ENCODE assay signal across 17 cellular contexts in genomic region chr17:17025621-17026020, GRCh38. TPM values are rescaled to one million over a fixed set of nuclear protein-coding genes. Genes with fewer than 3 reads are reported as not detected.
"Had no signal": no experiment of that assay in that cellular context is flagged by ENCODE, and none has a peak within 500 bp of the region (broad histone marks: within the 10 kb centered on the region; RNA-seq: fewer than 3 reads in every experiment).

No MANE protein-coding gene starts in this region.

- H3K4me3 ChIP-seq: smooth muscle cell, tibial nerve had no signal

- H3K9me3 ChIP-seq: neutrophil, tibial nerve had no signal

- DNase-seq: activated CD4-positive, alpha-beta memory T cell treated with anti-CD3 and anti-CD28 coated beads, Interleukin-2, amount 10 ng/mL, durations not matched to agents 7 days and 5 days; activated gamma-delta T cell; activated naive CD8-positive, alpha-beta T cell treated with anti-CD3 and anti-CD28 coated beads for 36 hours; activated T-cell treated with anti-CD3 and anti-CD28 coated beads, Interleukin-2, amount 50 U/mL, for 48 hours; glutamatergic neuron; immature natural killer cell; T-helper 9 cell had no signal

- H3K4me2 ChIP-seq: smooth muscle cell had no signal

- H3K27me3 ChIP-seq: tibial nerve had no signal

- H3K27ac ChIP-seq: neutrophil had no signal

- H3K36me3 ChIP-seq: neutrophil, tibial nerve had no signal

- ATAC-seq: esophagus mucosa; right cardiac atrium; stimulated activated effector memory CD8-positive, alpha-beta T cell treated with anti-CD3 and anti-CD28 coated beads, Interleukin-12 subunit alpha, Interleukin-12 subunit beta, amount 100 ng/mL, for 72 hours had no signal

RNA-seq across cellular contexts. Expression of gene TNFRSF13B, which starts 53.7 kb away (rescaled TPM):
- total RNA-seq: activated CD4-positive, alpha-beta memory T cell treated with anti-CD3 and anti-CD28 coated beads, Interleukin-2, amount 10 ng/mL, durations not matched to agents 7 days and 5 days; chondrocyte; dermis microvascular lymphatic vessel endothelial cell; fibroblast of villous mesenchyme; posterior vena cava; right cardiac atrium; smooth muscle cell; tibial nerve had no signal
- polyA plus RNA-seq: immature natural killer cell, right cardiac atrium, smooth muscle cell had no signal
